In genomic region chr16:89815639-89816348, GRCh38 we compare ENCODE assay signal across 1 cellular context.
TF ChIP-seq lines count a peak whose summit lies in the region.

No MANE protein-coding gene starts in this region.

TF ChIP-seq in HepG2, 621 proteins besides CTCF, POLR2A, EP300 and RAD21 (continues in another document):
- TF ChIP-seq YY1 (IDR thresholded peaks at IDR 0.05; ENCODE audit: insufficient read depth, insufficient replicate concordance, low read depth, low read length) (no peak), ZNF598 (CRISPR knock-in tag; IDR thresholded peaks at IDR 0.05; ENCODE audit: borderline replicate concordance) (no peak; the same call in 1 of the 2 replicates), ZNF230 (CRISPR knock-in tag; IDR thresholded peaks at IDR 0.05) (no peak), MAF1 (CRISPR knock-in tag; IDR thresholded peaks at IDR 0.05; ENCODE audit: borderline replicate concordance) (no peak), IRX3 (CRISPR knock-in tag; IDR thresholded peaks at IDR 0.05; ENCODE audit: borderline replicate concordance, low read depth) (no peak), SNAI1 (CRISPR knock-in tag; IDR thresholded peaks at IDR 0.05; ENCODE audit: borderline replicate concordance) (peak; percentile 75; the same call in 1 of the 2 replicates), ZNF432 (CRISPR knock-in tag; IDR thresholded peaks at IDR 0.05; ENCODE audit: borderline replicate concordance) (no peak), ZNF329 (CRISPR knock-in tag; IDR thresholded peaks at IDR 0.05; ENCODE audit: low read depth) (0 out of 2 replicates have a peak, but pooled peaks have one; percentile 41), ZNF720 (CRISPR knock-in tag; IDR thresholded peaks at IDR 0.05) (no peak), ZNF879 (CRISPR knock-in tag; IDR thresholded peaks at IDR 0.05) (no peak), ZNF317 (CRISPR knock-in tag; IDR thresholded peaks at IDR 0.05) (0 out of 2 replicates have a peak, but pooled peaks have one; percentile 17), ZNF75D (CRISPR knock-in tag; IDR thresholded peaks at IDR 0.05; ENCODE audit: borderline replicate concordance) (no peak), ZNF354B (CRISPR knock-in tag; IDR thresholded peaks at IDR 0.05) (no peak), HNRNPH1 (optimal IDR thresholded peaks at IDR 0.05; ENCODE audit: low read depth, low read length) (no peak), TCF7 (IDR thresholded peaks at IDR 0.05; ENCODE audit: low read depth) (no peak), ZNF326 (CRISPR knock-in tag; IDR thresholded peaks at IDR 0.05; ENCODE audit: borderline replicate concordance) (no peak), EEA1 (CRISPR knock-in tag; IDR thresholded peaks at IDR 0.05; ENCODE audit: borderline replicate concordance) (no peak), PTBP1 (IDR thresholded peaks at IDR 0.05; ENCODE audit: low read depth, low read length, poor library complexity, severe bottlenecking) (peak; percentile 60), THAP8 (CRISPR knock-in tag; IDR thresholded peaks at IDR 0.05; ENCODE audit: borderline replicate concordance) (no peak), ZNF788 (CRISPR knock-in tag; IDR thresholded peaks at IDR 0.05; ENCODE audit: borderline replicate concordance) (no peak), HIVEP1 (CRISPR knock-in tag; IDR thresholded peaks at IDR 0.05) (peak; percentile 54; the same call in 1 of the 2 replicates), KLF15 (CRISPR knock-in tag; IDR thresholded peaks at IDR 0.05; ENCODE audit: borderline replicate concordance) (no peak), ZNF672 (CRISPR knock-in tag; IDR thresholded peaks at IDR 0.05) (no peak), ZNF713 (CRISPR knock-in tag; IDR thresholded peaks at IDR 0.05) (no peak), ZNF44 (CRISPR knock-in tag; IDR thresholded peaks at IDR 0.05) (0 out of 2 replicates have a peak, but pooled peaks have one; percentile 24), PLSCR1 (CRISPR knock-in tag; IDR thresholded peaks at IDR 0.05; ENCODE audit: borderline replicate concordance) (0 out of 2 replicates have a peak, but pooled peaks have one; percentile 20), GZF1 (CRISPR knock-in tag; IDR thresholded peaks at IDR 0.05) (no peak), ZBTB39 (CRISPR knock-in tag; IDR thresholded peaks at IDR 0.05) (no peak), ZSCAN30 (CRISPR knock-in tag; IDR thresholded peaks at IDR 0.05) (no peak), PBX2 (CRISPR knock-in tag; IDR thresholded peaks at IDR 0.05) (no peak), THAP11 (CRISPR knock-in tag; IDR thresholded peaks at IDR 0.05) (no peak), SALL1 (CRISPR knock-in tag; IDR thresholded peaks at IDR 0.05) (0 out of 2 replicates have a peak, but pooled peaks have one; percentile 28), RXRB (CRISPR knock-in tag; IDR thresholded peaks at IDR 0.05; ENCODE audit: borderline replicate concordance) (no peak), HES4 (CRISPR knock-in tag; IDR thresholded peaks at IDR 0.05; ENCODE audit: borderline replicate concordance) (no peak), SMAD9 (CRISPR knock-in tag; IDR thresholded peaks at IDR 0.05) (0 out of 2 replicates have a peak, but pooled peaks have one; percentile 27), ZNF576 (CRISPR knock-in tag; IDR thresholded peaks at IDR 0.05) (peak; percentile 74; the same call in 1 of the 2 replicates), ZNF660 (CRISPR knock-in tag; IDR thresholded peaks at IDR 0.05; ENCODE audit: borderline replicate concordance, low read depth) (no peak), TCF12 (IDR thresholded peaks at IDR 0.05) (no peak), TCF12 (CRISPR knock-in tag; IDR thresholded peaks at IDR 0.05) (no peak), ZNF891 (CRISPR knock-in tag; IDR thresholded peaks at IDR 0.05) (no peak), TEAD3 (CRISPR knock-in tag; optimal IDR thresholded peaks at IDR 0.05; ENCODE audit: borderline replicate concordance) (no peak), PHF8 (CRISPR knock-in tag; IDR thresholded peaks at IDR 0.05) (peak; percentile 39), AGO1 (IDR thresholded peaks at IDR 0.05; ENCODE audit: low read depth, low read length, poor library complexity, severe bottlenecking) (no peak), EHMT2 (IDR thresholded peaks at IDR 0.05; ENCODE audit: borderline replicate concordance, low read depth, low read length) (no peak), ZSCAN22 (CRISPR knock-in tag; IDR thresholded peaks at IDR 0.05) (no peak), CC2D1A (CRISPR knock-in tag; IDR thresholded peaks at IDR 0.05) (no peak), SP5 (CRISPR knock-in tag; IDR thresholded peaks at IDR 0.05; ENCODE audit: borderline replicate concordance, low read depth) (no peak), RARG (CRISPR knock-in tag; IDR thresholded peaks at IDR 0.05; ENCODE audit: low read depth) (no peak), ZNF776 (CRISPR knock-in tag; IDR thresholded peaks at IDR 0.05) (no peak), MED13 (CRISPR knock-in tag; IDR thresholded peaks at IDR 0.05) (no peak), ZNF225 (CRISPR knock-in tag; IDR thresholded peaks at IDR 0.05) (0 out of 2 replicates have a peak, but pooled peaks have one; percentile 15), NR3C1 (CRISPR knock-in tag; IDR thresholded peaks at IDR 0.05) (no peak), NR2F2 (IDR thresholded peaks at IDR 0.05; ENCODE audit: borderline replicate concordance, low read depth) (0 out of 2 replicates have a peak, but pooled peaks have one; percentile 16)
- TF ChIP-seq, protein P1, sequence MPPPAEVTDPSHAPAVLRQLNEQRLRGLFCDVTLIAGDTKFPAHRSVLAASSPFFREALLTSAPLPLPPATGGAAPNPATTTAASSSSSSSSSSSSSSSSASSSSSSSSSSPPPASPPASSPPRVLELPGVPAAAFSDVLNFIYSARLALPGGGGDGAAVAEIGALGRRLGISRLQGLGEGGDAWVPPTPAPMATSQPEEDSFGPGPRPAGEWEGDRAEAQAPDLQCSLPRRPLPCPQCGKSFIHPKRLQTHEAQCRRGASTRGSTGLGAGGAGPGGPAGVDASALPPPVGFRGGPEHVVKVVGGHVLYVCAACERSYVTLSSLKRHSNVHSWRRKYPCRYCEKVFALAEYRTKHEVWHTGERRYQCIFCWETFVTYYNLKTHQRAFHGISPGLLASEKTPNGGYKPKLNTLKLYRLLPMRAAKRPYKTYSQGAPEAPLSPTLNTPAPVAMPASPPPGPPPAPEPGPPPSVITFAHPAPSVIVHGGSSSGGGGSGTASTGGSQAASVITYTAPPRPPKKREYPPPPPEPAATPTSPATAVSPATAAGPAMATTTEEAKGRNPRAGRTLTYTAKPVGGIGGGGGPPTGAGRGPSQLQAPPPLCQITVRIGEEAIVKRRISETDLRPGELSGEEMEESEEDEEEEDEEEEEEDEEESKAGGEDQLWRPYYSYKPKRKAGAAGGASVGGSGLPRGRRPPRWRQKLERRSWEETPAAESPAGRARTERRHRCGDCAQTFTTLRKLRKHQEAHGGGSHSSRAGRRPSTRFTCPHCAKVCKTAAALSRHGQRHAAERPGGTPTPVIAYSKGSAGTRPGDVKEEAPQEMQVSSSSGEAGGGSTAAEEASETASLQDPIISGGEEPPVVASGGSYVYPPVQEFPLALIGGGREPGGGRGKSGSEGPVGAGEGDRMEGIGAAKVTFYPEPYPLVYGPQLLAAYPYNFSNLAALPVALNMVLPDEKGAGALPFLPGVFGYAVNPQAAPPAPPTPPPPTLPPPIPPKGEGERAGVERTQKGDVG (CRISPR knock-in tag; IDR thresholded peaks at IDR 0.05; ENCODE audit: borderline replicate concordance), result 0 out of 2 replicates have a peak, but pooled peaks have one; percentile 8
- TF ChIP-seq, protein P2, sequence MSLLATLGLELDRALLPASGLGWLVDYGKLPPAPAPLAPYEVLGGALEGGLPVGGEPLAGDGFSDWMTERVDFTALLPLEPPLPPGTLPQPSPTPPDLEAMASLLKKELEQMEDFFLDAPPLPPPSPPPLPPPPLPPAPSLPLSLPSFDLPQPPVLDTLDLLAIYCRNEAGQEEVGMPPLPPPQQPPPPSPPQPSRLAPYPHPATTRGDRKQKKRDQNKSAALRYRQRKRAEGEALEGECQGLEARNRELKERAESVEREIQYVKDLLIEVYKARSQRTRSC (CRISPR knock-in tag; IDR thresholded peaks at IDR 0.05; ENCODE audit: low read depth), result no peak
- TF ChIP-seq, protein P3, sequence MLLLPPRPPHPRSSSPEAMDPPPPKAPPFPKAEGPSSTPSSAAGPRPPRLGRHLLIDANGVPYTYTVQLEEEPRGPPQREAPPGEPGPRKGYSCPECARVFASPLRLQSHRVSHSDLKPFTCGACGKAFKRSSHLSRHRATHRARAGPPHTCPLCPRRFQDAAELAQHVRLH (CRISPR knock-in tag; IDR thresholded peaks at IDR 0.05; ENCODE audit: borderline replicate concordance, low read depth), result no peak
- TF ChIP-seq, protein P4, sequence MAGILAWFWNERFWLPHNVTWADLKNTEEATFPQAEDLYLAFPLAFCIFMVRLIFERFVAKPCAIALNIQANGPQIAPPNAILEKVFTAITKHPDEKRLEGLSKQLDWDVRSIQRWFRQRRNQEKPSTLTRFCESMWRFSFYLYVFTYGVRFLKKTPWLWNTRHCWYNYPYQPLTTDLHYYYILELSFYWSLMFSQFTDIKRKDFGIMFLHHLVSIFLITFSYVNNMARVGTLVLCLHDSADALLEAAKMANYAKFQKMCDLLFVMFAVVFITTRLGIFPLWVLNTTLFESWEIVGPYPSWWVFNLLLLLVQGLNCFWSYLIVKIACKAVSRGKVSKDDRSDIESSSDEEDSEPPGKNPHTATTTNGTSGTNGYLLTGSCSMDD (CRISPR knock-in tag; IDR thresholded peaks at IDR 0.05), result no peak
- TF ChIP-seq, protein P5, sequence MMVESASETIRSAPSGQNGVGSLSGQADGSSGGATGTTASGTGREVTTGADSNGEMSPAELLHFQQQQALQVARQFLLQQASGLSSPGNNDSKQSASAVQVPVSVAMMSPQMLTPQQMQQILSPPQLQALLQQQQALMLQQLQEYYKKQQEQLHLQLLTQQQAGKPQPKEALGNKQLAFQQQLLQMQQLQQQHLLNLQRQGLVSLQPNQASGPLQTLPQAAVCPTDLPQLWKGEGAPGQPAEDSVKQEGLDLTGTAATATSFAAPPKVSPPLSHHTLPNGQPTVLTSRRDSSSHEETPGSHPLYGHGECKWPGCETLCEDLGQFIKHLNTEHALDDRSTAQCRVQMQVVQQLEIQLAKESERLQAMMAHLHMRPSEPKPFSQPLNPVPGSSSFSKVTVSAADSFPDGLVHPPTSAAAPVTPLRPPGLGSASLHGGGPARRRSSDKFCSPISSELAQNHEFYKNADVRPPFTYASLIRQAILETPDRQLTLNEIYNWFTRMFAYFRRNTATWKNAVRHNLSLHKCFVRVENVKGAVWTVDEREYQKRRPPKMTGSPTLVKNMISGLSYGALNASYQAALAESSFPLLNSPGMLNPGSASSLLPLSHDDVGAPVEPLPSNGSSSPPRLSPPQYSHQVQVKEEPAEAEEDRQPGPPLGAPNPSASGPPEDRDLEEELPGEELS (CRISPR knock-in tag; IDR thresholded peaks at IDR 0.05), result no peak
- TF ChIP-seq, protein P6, sequence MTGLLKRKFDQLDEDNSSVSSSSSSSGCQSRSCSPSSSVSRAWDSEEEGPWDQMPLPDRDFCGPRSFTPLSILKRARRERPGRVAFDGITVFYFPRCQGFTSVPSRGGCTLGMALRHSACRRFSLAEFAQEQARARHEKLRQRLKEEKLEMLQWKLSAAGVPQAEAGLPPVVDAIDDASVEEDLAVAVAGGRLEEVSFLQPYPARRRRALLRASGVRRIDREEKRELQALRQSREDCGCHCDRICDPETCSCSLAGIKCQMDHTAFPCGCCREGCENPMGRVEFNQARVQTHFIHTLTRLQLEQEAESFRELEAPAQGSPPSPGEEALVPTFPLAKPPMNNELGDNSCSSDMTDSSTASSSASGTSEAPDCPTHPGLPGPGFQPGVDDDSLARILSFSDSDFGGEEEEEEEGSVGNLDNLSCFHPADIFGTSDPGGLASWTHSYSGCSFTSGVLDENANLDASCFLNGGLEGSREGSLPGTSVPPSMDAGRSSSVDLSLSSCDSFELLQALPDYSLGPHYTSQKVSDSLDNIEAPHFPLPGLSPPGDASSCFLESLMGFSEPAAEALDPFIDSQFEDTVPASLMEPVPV (CRISPR knock-in tag; IDR thresholded peaks at IDR 0.05), result no peak
- TF ChIP-seq, protein P7, sequence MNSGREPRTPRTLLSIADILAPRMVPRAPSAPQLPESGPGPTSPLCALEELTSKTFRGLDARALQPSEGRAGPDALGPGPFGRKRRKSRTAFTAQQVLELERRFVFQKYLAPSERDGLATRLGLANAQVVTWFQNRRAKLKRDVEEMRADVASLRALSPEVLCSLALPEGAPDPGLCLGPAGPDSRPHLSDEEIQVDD (CRISPR knock-in tag; IDR thresholded peaks at IDR 0.05; ENCODE audit: borderline replicate concordance), result no peak
